In genomic region chr3:127224118-127224517, GRCh38 we compare ENCODE assay signal across 26 cellular contexts. TPM values are rescaled to one million over a fixed set of nuclear protein-coding genes. Genes with fewer than 3 reads are reported as not detected.
DNase-seq lines count a peak whose midpoint lies in the region; ATAC-seq lines count a peak whose summit lies in the region.
"Had no signal": no experiment of that assay in that cellular context is flagged by ENCODE, and none has a peak within 500 bp of the region (broad histone marks: within the 10 kb centered on the region; RNA-seq: fewer than 3 reads in every experiment).

No MANE protein-coding gene starts in this region.

- no peak overlapping the region for H3K9ac ChIP-seq in GM23248

- H4K20me1 ChIP-seq in GM23248 (ENCODE audit: insufficient read depth), result no peaks in the 10 kb centered on the region

- H3K4me2 ChIP-seq in GM23248 (ENCODE audit: unreplicated experiment), result no peak overlapping the region
- H3K4me2 ChIP-seq: A549 had no signal

- peaks cover 5% of the 10 kb centered on the region; the same call in 1 of the 2 replicates for H3F3A ChIP-seq in GM23248 (ENCODE audit: insufficient read depth)

- peak overlapping the region in 4 of 10 donors; percentile 4 to 76 (median 24) for H3K4me3 Mint-ChIP-seq in naive thymus-derived CD8-positive, alpha-beta T cell
- H3K4me3 Mint-ChIP-seq: CD4-positive, alpha-beta T cell; nephron had no signal

- H3K4me1 Mint-ChIP-seq in naive thymus-derived CD8-positive, alpha-beta T cell, result peaks cover 4 to 36% (median 14%) of the 10 kb centered on the region in 4 donors

- POLR2A ChIA-PET in naive thymus-derived CD8-positive, alpha-beta T cell (lab: Charles Lee), result no interaction called here

- H3K27ac ChIP-seq in GM23248, result no peak overlapping the region
- H3K27ac ChIP-seq: A549, esophagus squamous epithelium had no signal

- peaks cover 2 to 18% (median 7%) of the 10 kb centered on the region in 5 donors for H3K27me3 Mint-ChIP-seq in naive thymus-derived CD8-positive, alpha-beta T cell

- H3K79me2 ChIP-seq in GM23248 (ENCODE audit: insufficient read depth), result no peaks in the 10 kb centered on the region

- H3K4me1 ChIP-seq in GM23248 (ENCODE audit: insufficient read depth), result peaks cover 5% of the 10 kb centered on the region; the same call in 1 of the 2 replicates
- H3K4me1 ChIP-seq: A549, esophagus squamous epithelium had no signal

- H3K27ac Mint-ChIP-seq in naive thymus-derived CD8-positive, alpha-beta T cell, result peak overlapping the region in 6 of 10 donors; percentile 10 to 84 (median 66)
- H3K27ac Mint-ChIP-seq: CD4-positive, alpha-beta T cell; nephron had no signal

- peak; percentile 24 for DNase-seq in SKM-1 treated with dmso at 0.1 percent for 144 hours (lab: John Stamatoyannopoulos, UW; ENCODE audit: unreplicated experiment)
- no peak for DNase-seq in SKM-1 (lab: John Stamatoyannopoulos, UW; ENCODE audit: unreplicated experiment)
- no peak for DNase-seq in GM23248
- DNase-seq in NOMO-1 treated with dmso at 0.1 percent for 144 hours (lab: John Stamatoyannopoulos, UW; ENCODE audit: unreplicated experiment), result peak; percentile 28
- DNase-seq in naive thymus-derived CD8-positive, alpha-beta T cell, result no peak
- DNase-seq in cerebellum (ENCODE audit: low spot score), result no peak
- DNase-seq: activated CD4-positive, alpha-beta T cell treated with anti-CD3 and anti-CD28 coated beads, Interleukin-2, amount 50 U/mL, for 4 hours; activated naive CD4-positive, alpha-beta T cell; aorta; CD4-positive, alpha-beta T cell; central memory CD4-positive, alpha-beta T cell; DMS53; esophagus squamous epithelium; left cardiac atrium; NCI-H1105 treated with DMSO at 0.1 percent for 48 hours; NCI-H2107; NCI-H748 treated with DMSO at 0.1 percent for 48 hours; stimulated activated CD4-positive, alpha-beta T cell treated with anti-CD3 and anti-CD28 coated beads, Interleukin-2, amount 100 ng/mL, for 24 hours; stimulated activated naive CD4-positive, alpha-beta T cell treated with Interleukin-2 at 50 U/mL for 16 hours had no signal

- no peaks in the 10 kb centered on the region for H3K9me2 ChIP-seq in GM23248 (ENCODE audit: insufficient read depth)

- H3K36me3 ChIP-seq in GM23248 (ENCODE audit: low read depth), result no peaks in the 10 kb centered on the region
- H3K36me3 ChIP-seq: esophagus squamous epithelium had no signal

- in situ Hi-C loops in GM23248 (cut with MboI), result no loop called here

- peak overlapping the region; percentile 61 for H2AFZ ChIP-seq in GM23248

- no peaks in the 10 kb centered on the region for H3K27me3 ChIP-seq in GM23248 (replicated peaks; ENCODE audit: insufficient read depth)

- WGBS in GM23248 (ENCODE audit: low coverage in 1 of 2, low lambda C conversion rate in 2 of 2, missing lambda C conversion rate in 2 of 2), 2 experiments, result 37 to 47% methylated on average over 8 of the region's 8 CpGs

- no peak for ATAC-seq in naive thymus-derived CD8-positive, alpha-beta T cell
- ATAC-seq in GM21786 (IDR thresholded peaks at IDR 0.05; ENCODE audit: unreplicated experiment), result no peak
- ATAC-seq in GM18870 (IDR thresholded peaks at IDR 0.05; ENCODE audit: unreplicated experiment), result no peak
- ATAC-seq: A549, left cardiac atrium, Panc1 had no signal

- H3K36me3 Mint-ChIP-seq in naive thymus-derived CD8-positive, alpha-beta T cell, result peaks cover 0 to 18% (median 0%) of the 10 kb centered on the region in 3 donors

- peaks cover 0 to 32% (median 26%) of the 10 kb centered on the region in 9 donors for H3K9me3 Mint-ChIP-seq in naive thymus-derived CD8-positive, alpha-beta T cell

- no peak overlapping the region for H3K4me3 ChIP-seq in GM23248
- H3K4me3 ChIP-seq: A549, esophagus squamous epithelium had no signal

- no peaks in the 10 kb centered on the region for H3K9me3 ChIP-seq in GM23248 (ENCODE audit: low read depth)

RNA-seq across cellular contexts. Expression of gene PRR23E, which starts 31.2 kb away (rescaled TPM):
- not detected in 2 replicates for total RNA-seq in GM23248 (2014; rRNA removed; shearing (Covaris generic))
- polyA plus RNA-seq in GM23248 (2016; fragmentation: Nextera tagmentation; extraction: Ambion mirVana), result not detected in 2 replicates
- not detected for total RNA-seq in naive thymus-derived CD8-positive, alpha-beta T cell
- polyA plus RNA-seq in naive thymus-derived CD8-positive, alpha-beta T cell, result not detected
- total RNA-seq in cerebellum, result not detected
- total RNA-seq: aorta; CD4-positive, alpha-beta T cell; esophagus squamous epithelium; glomerular endothelial cell; left cardiac atrium; urinary bladder had no signal
- polyA plus RNA-seq: A549, aorta, urinary bladder had no signal

Comparison
In these comparisons a context has a peak if more than half of its experiments do, and no peak if none do; other contexts are left out.
1. DNase-seq: peak in SKM-1 treated with dmso at 0.1 percent for 144 hours (single experiment) and NOMO-1 treated with dmso at 0.1 percent for 144 hours (single experiment); none in SKM-1 (single experiment), GM23248 (single experiment), naive thymus-derived CD8-positive, alpha-beta T cell (0 of 10) and cerebellum (single experiment).